28 cellular contexts compared by ENCODE assay signal in the genomic region with DNA sequence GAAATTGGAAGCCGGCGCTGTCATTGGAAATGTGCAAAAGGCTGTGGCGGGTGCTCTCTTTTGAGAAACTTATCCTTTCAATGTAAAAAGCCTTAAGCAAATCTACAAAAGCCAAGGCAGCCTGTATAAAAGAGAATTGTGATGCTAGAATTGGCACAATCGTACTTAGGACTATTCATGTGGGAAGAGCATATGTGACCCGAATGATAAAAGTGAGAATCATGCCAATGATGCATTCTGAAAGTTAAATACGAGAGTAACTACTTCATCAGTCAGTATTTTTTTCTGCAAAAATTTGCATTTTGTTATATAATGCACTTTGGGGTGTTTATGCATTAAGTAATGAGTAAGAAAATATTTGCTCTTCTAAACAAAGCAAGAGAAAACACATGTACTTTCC.
DNase-seq lines count a peak whose midpoint lies in the region; TF ChIP-seq lines count a peak whose summit lies in the region.
"Had no signal": no experiment of that assay in that cellular context is flagged by ENCODE, and none has a peak within 500 bp of the region (broad histone marks: within the 10 kb centered on the region; RNA-seq: fewer than 3 reads in every experiment).

No MANE protein-coding gene starts in this region.

- H3K9me3 Mint-ChIP-seq in progenitor cell of endocrine pancreas (ENCODE audit: low read depth), result no peaks in the 10 kb centered on the region

- TF ChIP-seq POLR2A in vagina (IDR thresholded peaks at IDR 0.05), result no peak

- H3K4me3 ChIP-seq in vagina, result no peak overlapping the region
- H3K4me3 ChIP-seq: BLaER1, GM23248, K562, PC-9, SJSA1 had no signal

- peak; percentile 34 for DNase-seq in G401 (ENCODE audit: low spot score)
- peak; percentile 3 for DNase-seq in cerebellum (ENCODE audit: low spot score)
- peak; percentile 81 for DNase-seq in midbrain (lab: John Stamatoyannopoulos, UW)
- DNase-seq in pons (ENCODE audit: low spot score), result peak; percentile 95
- no peak for DNase-seq in AG20443 (ENCODE audit: low spot score)
- no peak for DNase-seq in progenitor cell of endocrine pancreas (ENCODE audit: low spot score, unreplicated experiment)
- no peak for DNase-seq in kidney tubule cell (ENCODE audit: low spot score)
- DNase-seq in vagina (ENCODE audit: extremely low spot score in 2 of 2), result no peak
- DNase-seq: 8988T; ACHN; CD4-positive, CD25-positive, alpha-beta regulatory T cell; GM23248; H7; Kasumi-1; MV-4-11; NCI-H1105; NCI-H1436 treated with DMSO at 0.1 percent for 48 hours; NCI-H187 treated with DMSO at 0.1 percent for 48 hours; NCI-H2171 treated with DMSO at 0.1 percent for 48 hours; NCI-H345; NCI-H524; NCI-H748 treated with DMSO at 0.1 percent for 48 hours; NK-92 treated with Interleukin-12 subunit alpha and Interleukin-12 subunit beta, amount 100 ng/mL, for 24 hours; PC-9; Right ventricle myocardium superior had no signal

- no peaks in the 10 kb centered on the region for H3K9me3 ChIP-seq in vagina
- H3K9me3 ChIP-seq: BLaER1, SJSA1 had no signal

- no peaks in the 10 kb centered on the region for H3K4me1 Mint-ChIP-seq in progenitor cell of endocrine pancreas (ENCODE audit: low read depth)
- H3K4me1 Mint-ChIP-seq: CD4-positive, CD25-positive, alpha-beta regulatory T cell had no signal

- no peaks in the 10 kb centered on the region for H3K4me1 ChIP-seq in vagina
- H3K4me1 ChIP-seq: BLaER1, SJSA1 had no signal

- H3K36me3 Mint-ChIP-seq in progenitor cell of endocrine pancreas (ENCODE audit: insufficient read depth), result no peaks in the 10 kb centered on the region
- H3K36me3 Mint-ChIP-seq: CD4-positive, CD25-positive, alpha-beta regulatory T cell had no signal

- H3K36me3 ChIP-seq in vagina, result no peaks in the 10 kb centered on the region
- H3K36me3 ChIP-seq: BLaER1, SJSA1 had no signal

- TF ChIP-seq CTCF in progenitor cell of endocrine pancreas (IDR thresholded peaks at IDR 0.05; ENCODE audit: unreplicated experiment) (no peak), vagina (IDR thresholded peaks at IDR 0.05) (no peak)

- in situ Hi-C loops in G401 (cut with HindIII; ENCODE audit: low sequenced_read_pairs), result no loop called here

- H3K27me3 Mint-ChIP-seq in progenitor cell of endocrine pancreas, result no peaks in the 10 kb centered on the region

- no peak overlapping the region for H3K4me3 Mint-ChIP-seq in progenitor cell of endocrine pancreas (ENCODE audit: low read depth)
- H3K4me3 Mint-ChIP-seq: CD4-positive, CD25-positive, alpha-beta regulatory T cell had no signal

- no peak overlapping the region for H3K27ac Mint-ChIP-seq in progenitor cell of endocrine pancreas
- H3K27ac Mint-ChIP-seq: CD4-positive, CD25-positive, alpha-beta regulatory T cell had no signal

- no peaks in the 10 kb centered on the region for H3K27me3 ChIP-seq in vagina
- H3K27me3 ChIP-seq: BLaER1, SJSA1 had no signal

- no peak overlapping the region for H3K27ac ChIP-seq in vagina
- H3K27ac ChIP-seq: BLaER1, GM23248, PC-9, SJSA1 had no signal

- intact Hi-C loops in vagina (cut with DNase I), result no loop called here

Comparison
In these comparisons a context has a peak if more than half of its experiments do, and no peak if none do; other contexts are left out.
1. DNase-seq: peak in G401 (single experiment), cerebellum (single experiment), midbrain (single experiment) and pons (single experiment); none in AG20443 (single experiment), progenitor cell of endocrine pancreas (single experiment), kidney tubule cell (single experiment) and vagina (0 of 2).